ENCODE assay signal across 8 cellular contexts in the genomic region with DNA sequence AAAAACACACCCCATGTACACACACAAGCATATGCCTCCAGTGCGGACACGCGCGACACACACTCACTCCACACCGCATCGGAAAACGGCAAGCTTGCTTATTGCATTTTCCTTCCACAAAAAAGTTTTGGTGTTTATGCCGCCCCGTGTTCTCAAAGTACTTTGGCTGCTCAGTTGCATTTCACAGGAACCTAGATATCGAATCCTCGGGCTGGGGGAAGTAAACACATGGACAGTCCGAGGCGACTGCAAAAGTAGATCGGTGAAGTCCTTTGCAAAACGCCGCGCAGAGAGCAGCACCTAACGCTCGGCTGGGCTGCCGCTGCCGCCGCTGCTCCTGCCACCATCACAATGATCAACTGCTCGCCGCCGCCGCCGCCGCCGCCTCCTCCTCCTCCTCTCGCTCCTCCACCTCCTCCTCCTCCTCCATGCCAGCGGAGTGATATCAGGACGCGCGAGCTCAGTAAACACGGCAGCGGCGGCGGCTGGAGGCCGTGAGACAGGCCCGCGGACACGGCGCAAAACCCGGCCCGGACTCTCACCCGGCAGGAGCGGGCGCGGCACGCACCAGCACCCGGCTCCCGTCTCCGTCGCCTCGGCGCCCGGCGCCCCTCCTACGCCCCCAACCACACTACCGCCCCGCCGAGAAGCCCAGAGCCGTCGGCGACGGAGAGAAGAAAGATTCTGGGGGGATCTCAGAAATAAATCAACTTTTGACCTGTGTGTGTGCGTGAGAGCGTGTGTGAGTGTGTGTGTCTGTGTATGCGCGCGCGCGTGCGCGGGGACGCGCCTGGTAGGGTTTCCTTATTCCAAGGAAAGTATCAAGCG. TPM values are rescaled to one million over a fixed set of nuclear protein-coding genes. Genes with fewer than 3 reads are reported as not detected.
DNase-seq lines count a peak whose midpoint lies in the region; ATAC-seq and TF ChIP-seq lines count a peak whose summit lies in the region.

TSS of gene MAML3 (minus strand) at position 441 of the 828 bp plus-strand sequence. CDS start 857 bp downstream, outside the sequence.

- peaks cover 1% of the 10 kb centered on the region for H3K36me3 Mint-ChIP-seq in activated CD4-positive, alpha-beta T cell treated with anti-CD3 and anti-CD28 coated beads for 36 hours (ENCODE audit: low read depth)

- peaks cover 37% of the 10 kb centered on the region for H3K4me1 Mint-ChIP-seq in activated CD4-positive, alpha-beta T cell treated with anti-CD3 and anti-CD28 coated beads for 36 hours

- CTCF ChIA-PET in activated CD4-positive, alpha-beta T cell treated with anti-CD3 and anti-CD28 coated beads for 36 hours (lab: Charles Lee): interaction anchor here (0.8 to 2.0 kb wide), 5 partner anchors 59 to 102 kb away, joined by 3 to 10 read pairs (median 7); no protein-coding TSS in a partner anchor

- no peaks in the 10 kb centered on the region for H3K27me3 ChIP-seq in kidney epithelial cell (ENCODE audit: control insufficient read depth, insufficient read depth, low read length)

- no peaks in the 10 kb centered on the region for H3K9me3 Mint-ChIP-seq in activated CD4-positive, alpha-beta T cell treated with anti-CD3 and anti-CD28 coated beads for 36 hours (ENCODE audit: low read depth)

- peaks cover 13% of the 10 kb centered on the region for H3K27me3 Mint-ChIP-seq in activated CD4-positive, alpha-beta T cell treated with anti-CD3 and anti-CD28 coated beads for 36 hours

- TF ChIP-seq CTCF in kidney epithelial cell (IDR thresholded peaks at IDR 0.05; ENCODE audit: insufficient read depth, low read length, poor library complexity, severe bottlenecking): no peak

- peak within 1 kb of the TSS; percentile 80 for H3K27ac Mint-ChIP-seq in activated CD4-positive, alpha-beta T cell treated with anti-CD3 and anti-CD28 coated beads for 36 hours

- peak within 1 kb of the TSS; percentile 88 for H3K4me3 ChIP-seq in kidney epithelial cell (ENCODE audit: low read depth, low read length)

- peak within 1 kb of the TSS; percentile 86 for H3K4me3 Mint-ChIP-seq in activated CD4-positive, alpha-beta T cell treated with anti-CD3 and anti-CD28 coated beads for 36 hours

- ATAC-seq in GM18502 (IDR thresholded peaks at IDR 0.05; ENCODE audit: poor library complexity, unreplicated experiment) (peak; percentile 68), HG03439 (IDR thresholded peaks at IDR 0.05; ENCODE audit: unreplicated experiment) (peak; percentile 75), HG03095 (IDR thresholded peaks at IDR 0.05; ENCODE audit: unreplicated experiment) (no peak)
- peak; percentile 40 for ATAC-seq in activated CD4-positive, alpha-beta T cell treated with anti-CD3 and anti-CD28 coated beads for 36 hours

- DNase-seq in NCI-H524 (lab: John Stamatoyannopoulos, UW) (peak; percentile 68 to 85), cerebellum (ENCODE audit: low spot score) (peak; percentile 83), kidney epithelial cell (ENCODE audit: low read depth) (no peak)
- peak; percentile 90 for DNase-seq in activated CD4-positive, alpha-beta T cell treated with anti-CD3 and anti-CD28 coated beads for 36 hours
- DNase-seq in stimulated activated CD4-positive, alpha-beta T cell treated with anti-CD3 and anti-CD28 coated beads, Interleukin-12 subunit alpha, Interleukin-12 subunit beta, amount 100 ng/mL, for 4 hours: peak; percentile 72

- H3K36me3 ChIP-seq in kidney epithelial cell (ENCODE audit: control insufficient read depth, insufficient read depth, low read length): no peaks in the 10 kb centered on the region

- POLR2A ChIA-PET in activated CD4-positive, alpha-beta T cell treated with anti-CD3 and anti-CD28 coated beads for 36 hours (lab: Charles Lee): no interaction called here

- intact Hi-C loops in activated CD4-positive, alpha-beta T cell treated with anti-CD3 and anti-CD28 coated beads for 36 hours (cut with DNase I, micrococcal nuclease): loop anchor here (1.0 to 10.0 kb wide), 13 partner anchors 37 to 1137 kb away; partner anchors contain the start of genes ELF2 (in 1 of the 2), ELMOD2 (in 1 of the 2), NOCT (in 1 of the 2) and RAB33B (in 1 of the 2)

RNA-seq across cellular contexts. Expression of gene MAML3, which starts in this region (rescaled TPM):
- 1 to 10 TPM; 1.6 to 1.9 TPM for total RNA-seq in activated CD4-positive, alpha-beta T cell treated with anti-CD3 and anti-CD28 coated beads for 36 hours
- total RNA-seq in cerebellum (18.6 TPM), kidney epithelial cell (2.7 and 3.5 TPM in 2 replicates)
